ENCODE assay signal across 2 cellular contexts in genomic region chr7:100968031-100968430, GRCh38.
TF ChIP-seq lines count a peak whose summit lies in the region.

No MANE protein-coding gene starts in this region.

TF ChIP-seq in GM23338, 12 proteins besides CTCF, POLR2A, EP300 and RAD21 (continued from another document):
- TF ChIP-seq ZNF462 (CRISPR knock-in tag; IDR thresholded peaks at IDR 0.05) (no peak), JUNB (IDR thresholded peaks at IDR 0.05; ENCODE audit: unreplicated experiment) (no peak), NANOG (IDR thresholded peaks at IDR 0.05; ENCODE audit: borderline replicate concordance) (no peak), REST (IDR thresholded peaks at IDR 0.05; ENCODE audit: unreplicated experiment) (no peak), POLR2AphosphoS5 (IDR thresholded peaks at IDR 0.05; ENCODE audit: low read depth) (no peak), ZNF114 (CRISPR knock-in tag; IDR thresholded peaks at IDR 0.05) (no peak), CREB1 (CRISPR knock-in tag; IDR thresholded peaks at IDR 0.05; ENCODE audit: low read depth) (no peak), EZH2 (IDR thresholded peaks at IDR 0.05; ENCODE audit: low read depth, unreplicated experiment) (no peak), ZNF331 (CRISPR knock-in tag; IDR thresholded peaks at IDR 0.05; ENCODE audit: low read depth) (no peak)

TF ChIP-seq in WTC11, 78 proteins besides CTCF, POLR2A, EP300 and RAD21 (continued from another document):
- TF ChIP-seq AFF4 (CRISPR knock-in tag; IDR thresholded peaks at IDR 0.05; ENCODE audit: borderline replicate concordance): no peak
- TF ChIP-seq OVOL2 (CRISPR knock-in tag; IDR thresholded peaks at IDR 0.05; ENCODE audit: borderline replicate concordance): no peak
- TF ChIP-seq CREB1 (CRISPR knock-in tag; IDR thresholded peaks at IDR 0.05): no peak
- no peak for TF ChIP-seq ZNF317 (CRISPR knock-in tag; IDR thresholded peaks at IDR 0.05; ENCODE audit: borderline replicate concordance, low read depth)
- no peak for TF ChIP-seq FOXP1 (CRISPR knock-in tag; IDR thresholded peaks at IDR 0.05; ENCODE audit: borderline replicate concordance)
- TF ChIP-seq ERG (CRISPR knock-in tag; IDR thresholded peaks at IDR 0.05): no peak
- TF ChIP-seq KAT7 (CRISPR knock-in tag; IDR thresholded peaks at IDR 0.05; ENCODE audit: borderline replicate concordance): no peak
- TF ChIP-seq ZSCAN18 (CRISPR knock-in tag; IDR thresholded peaks at IDR 0.05): no peak
- no peak for TF ChIP-seq GTF2I (CRISPR knock-in tag; conservative IDR thresholded peaks at IDR 0.05)
- TF ChIP-seq ETV6 (CRISPR knock-in tag; IDR thresholded peaks at IDR 0.05): no peak
- TF ChIP-seq ZNF512 (CRISPR knock-in tag; IDR thresholded peaks at IDR 0.05; ENCODE audit: borderline replicate concordance): no peak
